In the genomic region with DNA sequence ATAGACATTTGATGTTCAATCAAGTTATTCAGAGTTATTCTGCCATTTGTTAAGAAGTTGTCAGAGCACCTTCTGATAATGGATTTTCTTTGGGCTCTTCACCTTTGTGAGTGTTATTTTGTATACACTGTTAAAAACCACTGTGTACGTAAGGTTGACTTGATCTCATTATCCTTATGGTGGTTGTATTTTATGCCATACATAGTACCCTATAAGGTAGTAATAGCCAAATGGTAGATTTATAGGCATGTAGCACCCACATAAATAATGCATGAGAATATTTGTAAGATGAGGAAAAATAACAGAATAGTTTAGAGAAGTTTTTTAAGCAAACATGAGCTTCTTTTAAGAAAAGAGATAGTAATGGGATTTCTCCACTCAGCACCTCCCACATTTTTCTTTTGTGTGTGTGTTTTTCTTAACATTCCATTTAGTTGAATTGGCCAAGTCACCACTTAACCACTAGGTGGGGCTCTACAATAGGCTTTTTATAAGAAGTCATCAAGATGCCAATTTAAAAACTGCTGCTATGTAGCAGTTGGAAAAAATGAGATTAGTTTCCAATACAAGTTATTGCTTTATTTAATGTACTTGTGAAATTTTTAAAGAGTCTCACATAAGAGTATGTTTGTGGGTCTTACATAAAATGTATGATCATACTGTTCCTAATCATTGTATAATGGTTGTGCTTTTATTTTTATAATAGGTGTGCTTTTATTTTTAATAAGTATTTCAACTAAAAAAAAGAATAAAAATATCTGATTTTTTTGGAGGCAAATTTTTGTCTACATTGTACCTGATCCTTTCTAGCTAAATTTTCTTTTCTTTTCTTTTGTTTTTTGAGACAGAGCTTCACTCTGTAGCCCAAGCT, we compare ENCODE assay signal across 10 cellular contexts. TPM values are rescaled to one million over a fixed set of nuclear protein-coding genes. Genes with fewer than 3 reads are reported as not detected.
A peak's percentile ranks its signal among the peaks of the same experiment; 100 is the strongest.
DNase-seq lines count a peak whose midpoint lies in the region; FAIRE-seq and TF ChIP-seq lines count a peak whose summit lies in the region.
"Had no signal": no experiment of that assay in that cellular context is flagged by ENCODE, and none has a peak within 500 bp of the region (broad histone marks: within the 10 kb centered on the region; RNA-seq: fewer than 3 reads in every experiment).

No MANE protein-coding gene starts in this region.

- TF ChIP-seq CTCF in mammary epithelial cell (conservative IDR thresholded peaks at IDR 0.05 in 1 of 2, IDR thresholded peaks at IDR 0.05 in 1 of 2; ENCODE audit: extremely low read depth in 1 of 2, insufficient read depth in 1 of 2, low read depth in 1 of 2, low read length in 2 of 2), result peak; percentile 80 to 90
- peak; percentile 67 to 84 (median 82) for TF ChIP-seq CTCF in testis (IDR thresholded peaks at IDR 0.05)

- H3K9me3 ChIP-seq in NT2/D1 (ENCODE audit: insufficient read depth, low read length) (no peaks in the 10 kb centered on the region), mammary epithelial cell (replicated peaks; ENCODE audit: insufficient read depth, low read length) (no peaks in the 10 kb centered on the region), testis (no peaks in the 10 kb centered on the region)
- H3K9me3 ChIP-seq: BLaER1 had no signal

- peak overlapping the region; percentile 57 for H3K27ac ChIP-seq in mammary epithelial cell (ENCODE audit: insufficient read depth, low read depth, low read length)
- peak overlapping the region; percentile 14 to 31 for H3K27ac ChIP-seq in testis
- H3K27ac ChIP-seq: BLaER1 had no signal

- no peaks in the 10 kb centered on the region for H3K79me2 ChIP-seq in mammary epithelial cell (ENCODE audit: insufficient read depth, low read length)

- in situ Hi-C loops in mammary epithelial cell (cut with MboI; ENCODE audit: low sequenced_read_pairs in 2 of 2), result no loop called here

- H4K20me1 ChIP-seq in mammary epithelial cell (ENCODE audit: insufficient read depth, low read length), result no peaks in the 10 kb centered on the region
- H4K20me1 ChIP-seq: BLaER1 had no signal

- no peaks in the 10 kb centered on the region for H3K4me1 ChIP-seq in NT2/D1 (ENCODE audit: insufficient read depth, insufficient read length)
- no peaks in the 10 kb centered on the region for H3K4me1 ChIP-seq in mammary epithelial cell (ENCODE audit: insufficient read depth, low read length)
- H3K4me1 ChIP-seq in testis, result peaks cover 10% of the 10 kb centered on the region
- H3K4me1 ChIP-seq: BLaER1 had no signal

- WGBS in mammary epithelial cell (ENCODE audit: low coverage, missing lambda C conversion rate), result 53% methylated on average over 1 of the region's 1 CpG
- 45 to 58% methylated on average over 1 of the region's 1 CpG for whole genome bisulfite sequencing in testis, 2 donors

- no peak for TF ChIP-seq POLR2A in testis (IDR thresholded peaks at IDR 0.05)

- H3K9ac ChIP-seq in NT2/D1 (ENCODE audit: insufficient read length, low read depth), result no peak overlapping the region
- H3K9ac ChIP-seq in mammary epithelial cell (ENCODE audit: insufficient read depth, low read length), result no peak overlapping the region
- H3K9ac ChIP-seq: BLaER1 had no signal

- peak overlapping the region; percentile 37 for H3K4me2 ChIP-seq in mammary epithelial cell (ENCODE audit: insufficient read depth, low read depth, low read length)
- H3K4me2 ChIP-seq: BLaER1 had no signal

- H3K4me3 ChIP-seq in NT2/D1 (ENCODE audit: insufficient read length, low read depth), result no peak overlapping the region
- no peak overlapping the region for H3K4me3 ChIP-seq in mammary epithelial cell (replicated peaks in 1 of 3; ENCODE audit: insufficient read depth in 1 of 3, low read depth in 2 of 3, low read length in 3 of 3)
- no peak overlapping the region for H3K4me3 ChIP-seq in testis
- H3K4me3 ChIP-seq: BLaER1 had no signal

- CTCF ChIA-PET in mammary epithelial cell (lab: Charles Lee; ENCODE audit: low non-redundant PET), result interaction anchor here (0.6 to 0.7 kb wide), 6 partner anchors 11 to 299 kb away, joined by 3 to 9 read pairs (median 5); no protein-coding TSS in a partner anchor

- BruUV-seq in mammary epithelial cell (replicated peaks; lab: Mats Ljungman, UMichigan), result no TSS peak

- H2AFZ ChIP-seq in mammary epithelial cell (ENCODE audit: low read depth, low read length), result no peak overlapping the region

- dilution Hi-C loops in mammary epithelial cell (cut with HindIII; ENCODE audit: low sequenced_read_pairs), result no loop called here

- intact Hi-C loops in mammary epithelial cell (cut with micrococcal nuclease), result loop anchor here (1.0 to 5.0 kb wide), 3 partner anchors 178 to 386 kb away; no protein-coding TSS in a partner anchor
- intact Hi-C loops in testis (cut with DNase I; ENCODE audit: low total_unique reads), result no loop called here

- DNase-seq in NCI-H1436 (lab: John Stamatoyannopoulos, UW), result peak; percentile 49
- DNase-seq in NCI-H1436 treated with DMSO at 0.1 percent for 48 hours (lab: John Stamatoyannopoulos, UW), result no peak
- peak; percentile 32 for DNase-seq in HuH-7 (ENCODE audit: low spot score)
- peak; percentile 44 for DNase-seq in NT2/D1 (ENCODE audit: low read depth, low spot score)
- peak; percentile 73 for DNase-seq in mammary epithelial cell
- DNase-seq in testis, result peak; percentile 82
- no peak for DNase-seq in stimulated activated CD8-positive, alpha-beta memory T cell treated with anti-CD3 and anti-CD28 coated beads, Interleukin-4, amount 100 ng/mL, for 48 hours
- DNase-seq: activated naive CD8-positive, alpha-beta T cell treated with anti-CD3 and anti-CD28 coated beads, Interleukin-2, amount 10 ng/mL, durations not matched to agents 7 days and 5 days had no signal

- H3K27me3 ChIP-seq in NT2/D1 (ENCODE audit: insufficient read depth, insufficient read length) (no peaks in the 10 kb centered on the region), mammary epithelial cell (ENCODE audit: insufficient read depth, low read length) (no peaks in the 10 kb centered on the region), testis (no peaks in the 10 kb centered on the region)
- H3K27me3 ChIP-seq: BLaER1 had no signal

- peak; percentile 96 for FAIRE-seq in islet of Langerhans (lab: Jason Lieb, UNC)

- H3K36me3 ChIP-seq in NT2/D1 (ENCODE audit: insufficient read depth, insufficient read length, low read length) (peaks cover 76% of the 10 kb centered on the region), mammary epithelial cell (ENCODE audit: insufficient read depth, low read length) (peaks cover 35% of the 10 kb centered on the region), testis (ENCODE audit: low read depth, missing control alignments) (no peaks in the 10 kb centered on the region)

RNA-seq across cellular contexts. Expression of gene STMP1, which starts 41.1 kb away (rescaled TPM):
- total RNA-seq in mammary epithelial cell (10 to 100 TPM; 19.5 to 39.3 TPM), testis (10 to 100 TPM; 36.4 to 39.7 TPM)
- polyA plus RNA-seq in mammary epithelial cell (16.7 TPM), testis (ENCODE audit: insufficient read depth, low read depth, low replicate concordance) (56.3 TPM)
- 33.8 TPM for polyA minus RNA-seq in mammary epithelial cell

Comparison
In these comparisons a context has a peak if more than half of its experiments do, and no peak if none do; other contexts are left out.
1. DNase-seq: peak in NCI-H1436 (single experiment), HuH-7 (single experiment), NT2/D1 (single experiment), mammary epithelial cell (single experiment) and testis (single experiment); none in NCI-H1436 treated with DMSO at 0.1 percent for 48 hours (single experiment) and stimulated activated CD8-positive, alpha-beta memory T cell treated with anti-CD3 and anti-CD28 coated beads, Interleukin-4, amount 100 ng/mL, for 48 hours (single experiment).